In genomic region chr7:108529341-108529740, GRCh38 we compare ENCODE assay signal across 25 cellular contexts.
DNase-seq lines count a peak whose midpoint lies in the region; ATAC-seq lines count a peak whose summit lies in the region.
"Had no signal": no experiment of that assay in that cellular context is flagged by ENCODE, and none has a peak within 500 bp of the region (broad histone marks: within the 10 kb centered on the region; RNA-seq: fewer than 3 reads in every experiment).

No MANE protein-coding gene starts in this region.

- H3K9me3 ChIP-seq in HAP-1 (no peaks in the 10 kb centered on the region), neuron (ENCODE audit: low read length) (no peaks in the 10 kb centered on the region)
- H3K9me3 ChIP-seq: esophagus muscularis mucosa, left ventricle myocardium inferior, SJSA1, tibial nerve had no signal

- peak; percentile 64 to 74 for DNase-seq in HAP-1 (ENCODE audit: low spot score in 2 of 2)
- DNase-seq in NCI-H2029 treated with DMSO at 0.1 percent for 48 hours (lab: John Stamatoyannopoulos, UW) = peak; percentile 90
- DNase-seq in RPMI8226 = peak; percentile 21
- DNase-seq in ACHN = no peak
- no peak for DNase-seq in putamen (ENCODE audit: low spot score)
- no peak for DNase-seq in midbrain (lab: John Stamatoyannopoulos, UW)
- DNase-seq: activated CD4-positive, alpha-beta memory T cell treated with anti-CD3 and anti-CD28 coated beads for 36 hours; activated naive CD4-positive, alpha-beta T cell; activated T-cell treated with anti-CD3 and anti-CD28 coated beads for 4 hours; COR-L47; left ventricle myocardium inferior; NCI-H187 treated with DMSO at 0.1 percent for 48 hours; NCI-H526 treated with DMSO at 0.1 percent for 48 hours; occipital lobe; stimulated activated CD4-positive, alpha-beta T cell treated with anti-CD3 and anti-CD28 coated beads, Interleukin-2, amount 100 ng/mL, for 24 hours; stimulated activated naive CD4-positive, alpha-beta T cell treated with Interleukin-2 at 50 U/mL for 16 hours; T-helper 17 cell had no signal

- no peaks in the 10 kb centered on the region for H3K27me3 ChIP-seq in HAP-1 (ENCODE audit: low read depth)
- H3K27me3 ChIP-seq in neuron (ENCODE audit: insufficient read depth, low read length) = no peaks in the 10 kb centered on the region
- H3K27me3 ChIP-seq: esophagus muscularis mucosa, SJSA1, tibial nerve had no signal

- H3K4me1 ChIP-seq in HAP-1 (peaks cover 21% of the 10 kb centered on the region), neuron (ENCODE audit: insufficient read depth, low read length) (peaks cover 25% of the 10 kb centered on the region)

- ATAC-seq in GM18867 (IDR thresholded peaks at IDR 0.05; ENCODE audit: unreplicated experiment) = no peak
- ATAC-seq: HCT116, Panc1, T-helper 17 cell, WTC11 had no signal

- H2AFZ ChIP-seq in neuron (ENCODE audit: low read depth, low read length) = peak overlapping the region; percentile 37

- no peaks in the 10 kb centered on the region for H3K36me3 ChIP-seq in HAP-1 (replicated peaks)
- H3K36me3 ChIP-seq in neuron (ENCODE audit: insufficient read depth, low read length) = no peaks in the 10 kb centered on the region
- H3K36me3 ChIP-seq: esophagus muscularis mucosa, left ventricle myocardium inferior, SJSA1, tibial nerve had no signal

- H3K4me3 ChIP-seq in HAP-1 (no peak overlapping the region), neuron (ENCODE audit: low read length) (no peak overlapping the region)
- H3K4me3 ChIP-seq: esophagus muscularis mucosa, left ventricle myocardium inferior, SJSA1, tibial nerve had no signal

- in situ Hi-C loops in HAP-1 (cut with MboI; ENCODE audit: low sequenced_read_pairs) = no loop called here
- in situ Hi-C loops in ACHN (cut with HindIII; ENCODE audit: low pct_ligation_motif_present, low pct_unique_long_range_greater_than_20kb, low sequenced_read_pairs) = no loop called here

Comparison
In these comparisons a context has a peak if more than half of its experiments do, and no peak if none do; other contexts are left out.
1. DNase-seq: peak in HAP-1 (2 of 2), NCI-H2029 treated with DMSO at 0.1 percent for 48 hours (single experiment) and RPMI8226 (single experiment); none in ACHN (single experiment), putamen (single experiment) and midbrain (single experiment).